Comparison of ENCODE assay signal across 9 cellular contexts in genomic region chr20:36792422-36792821, GRCh38. TPM values are rescaled to one million over a fixed set of nuclear protein-coding genes. Genes with fewer than 3 reads are reported as not detected.
DNase-seq lines count a peak whose midpoint lies in the region; ATAC-seq and TF ChIP-seq lines count a peak whose summit lies in the region.
"Had no signal": no experiment of that assay in that cellular context is flagged by ENCODE, and none has a peak within 500 bp of the region (broad histone marks: within the 10 kb centered on the region; RNA-seq: fewer than 3 reads in every experiment).

No MANE protein-coding gene starts in this region.

- H3K4me3 ChIP-seq in thyroid gland (replicated peaks in 1 of 3), result no peak overlapping the region

- peak; percentile 66 for DNase-seq in DMS53 (lab: John Stamatoyannopoulos, UW)
- DNase-seq in HT1080 (ENCODE audit: low read depth), result peak; percentile 60
- peak; percentile 72 to 82 for DNase-seq in SW 1271 (lab: John Stamatoyannopoulos, UW)
- peak in 32 of 42 donors; percentile 29 to 77 (median 50) for DNase-seq in head of caudate nucleus
- DNase-seq in thyroid gland, result peak; percentile 94 to 96

- WGBS in thyroid gland, 2 donors, result 49 to 52% methylated on average over 3 of the region's 3 CpGs

- peak overlapping the region; percentile 73 to 75 (median 74) for H3K27ac ChIP-seq in thyroid gland
- H3K27ac ChIP-seq: neutrophil had no signal

- peak in 5 of 6 experiments; percentile 13 to 83 (median 64) for TF ChIP-seq CTCF in thyroid gland (IDR thresholded peaks at IDR 0.05)

- peaks cover 0 to 20% of the 10 kb centered on the region in 2 donors for H3K4me1 ChIP-seq in thyroid gland

- no peak for TF ChIP-seq POLR2A in thyroid gland (IDR thresholded peaks at IDR 0.05)

- intact Hi-C loops in head of caudate nucleus (cut with DNase I) (no loop called here), thyroid gland (cut with DNase I) (no loop called here)

- ATAC-seq in GM19035 (IDR thresholded peaks at IDR 0.05; ENCODE audit: unreplicated experiment) (no peak), HG03354 (IDR thresholded peaks at IDR 0.05; ENCODE audit: poor library complexity, severe bottlenecking, unreplicated experiment) (no peak), GM19397 (IDR thresholded peaks at IDR 0.05; ENCODE audit: unreplicated experiment) (no peak)

- peaks cover 32 to 36% of the 10 kb centered on the region in 2 donors for H3K36me3 ChIP-seq in thyroid gland
- H3K36me3 ChIP-seq: neutrophil had no signal

- H3K27me3 ChIP-seq in thyroid gland, result no peaks in the 10 kb centered on the region
- H3K27me3 ChIP-seq: neutrophil had no signal

- no peaks in the 10 kb centered on the region for H3K9me3 ChIP-seq in thyroid gland
- H3K9me3 ChIP-seq: neutrophil had no signal

RNA-seq across cellular contexts. Expression of gene DSN1, which starts 18.9 kb away (rescaled TPM):
- total RNA-seq in HT1080 (2014; rRNA removed; shearing (Covaris generic)), result 24.4 and 25.5 TPM in 2 replicates
- polyA plus RNA-seq in HT1080 (2015; cell fraction: cytosol; rRNA removed), result 18.1 and 18.2 TPM in 2 replicates
- polyA plus RNA-seq in HT1080 (2015; cell fraction: nucleus; rRNA removed), result 22.3 and 22.5 TPM in 2 replicates
- total RNA-seq in thyroid gland, result 10 to 100 TPM; 10.6 to 14.9 (median 13.0) TPM

RNA-seq across cellular contexts. Expression of gene NDRG3, which starts 46.5 kb away (rescaled TPM):
- total RNA-seq in HT1080 (2014; rRNA removed; shearing (Covaris generic)), result 20.7 and 36.6 TPM in 2 replicates
- polyA plus RNA-seq in HT1080 (2015; cell fraction: cytosol; rRNA removed), result 25.1 and 30.7 TPM in 2 replicates
- 20.4 and 22.4 TPM in 2 replicates for polyA plus RNA-seq in HT1080 (2015; cell fraction: nucleus; rRNA removed)
- 10 to 100 TPM; 14.6 to 32.1 (median 27.9) TPM for total RNA-seq in thyroid gland
